In genomic region chr17:31269597-31269996, GRCh38 we compare ENCODE assay signal across 1 cellular context.
TF ChIP-seq lines count a peak whose summit lies in the region.

No MANE protein-coding gene starts in this region.

TF ChIP-seq in SK-N-SH, 30 proteins besides CTCF, POLR2A, EP300 and RAD21 (continued from another document):
- TF ChIP-seq USF2 (IDR thresholded peaks at IDR 0.05; ENCODE audit: borderline replicate concordance, low read depth, low read length) (peak; percentile 52; the same call in 1 of the 2 replicates), YY1 (IDR thresholded peaks at IDR 0.05; ENCODE audit: low read depth) (peak; percentile 56; the same call in 1 of the 2 replicates), POLR2AphosphoS5 (IDR thresholded peaks at IDR 0.05; ENCODE audit: low read depth, low read length) (peak; percentile 82; the same call in 1 of the 2 replicates), MEF2A (IDR thresholded peaks at IDR 0.05; ENCODE audit: borderline replicate concordance, low read depth) (peak; percentile 69; the same call in 1 of the 2 replicates), CHD2 (IDR thresholded peaks at IDR 0.05; ENCODE audit: low read length, partially characterized antibody) (peak; percentile 41), RFX5 (IDR thresholded peaks at IDR 0.05; ENCODE audit: low read length) (no peak), JUND (IDR thresholded peaks at IDR 0.05) (peak; percentile 97), SIN3A (IDR thresholded peaks at IDR 0.05; ENCODE audit: borderline replicate concordance, low read depth, low read length) (peak; percentile 87), IRF3 (IDR thresholded peaks at IDR 0.05; ENCODE audit: low read depth, low read length) (no peak), SMC3 (IDR thresholded peaks at IDR 0.05; ENCODE audit: low read depth, low read length) (no peak)
